ENCODE assay signal across 15 cellular contexts in genomic region chr1:46369542-46370213, GRCh38. TPM values are rescaled to one million over a fixed set of nuclear protein-coding genes. Genes with fewer than 3 reads are reported as not detected.
DNase-seq lines count a peak whose midpoint lies in the region; ATAC-seq, FAIRE-seq and TF ChIP-seq lines count a peak whose summit lies in the region.
"Had no signal": no experiment of that assay in that cellular context is flagged by ENCODE, and none has a peak within 500 bp of the region (broad histone marks: within the 10 kb centered on the region; RNA-seq: fewer than 3 reads in every experiment).

No MANE protein-coding gene starts in this region.

- no peaks in the 10 kb centered on the region for H3K4me1 ChIP-seq in RWPE2 (ENCODE audit: insufficient read depth, poor library complexity, severe bottlenecking)
- H3K4me1 ChIP-seq in CD8-positive, alpha-beta memory T cell (ENCODE audit: insufficient read depth, low read length) = no peaks in the 10 kb centered on the region
- H3K4me1 ChIP-seq: colonic mucosa, SJSA1 had no signal

- no peaks in the 10 kb centered on the region for H3K9me3 Mint-ChIP-seq in CD8-positive, alpha-beta memory T cell

- peaks cover 11% of the 10 kb centered on the region for H3K36me3 ChIP-seq in RWPE2 (ENCODE audit: low read depth)
- no peaks in the 10 kb centered on the region for H3K36me3 ChIP-seq in CD8-positive, alpha-beta memory T cell (ENCODE audit: insufficient read depth, low read length)
- H3K36me3 ChIP-seq: colonic mucosa had no signal

- no peaks in the 10 kb centered on the region for H3K4me1 Mint-ChIP-seq in CD8-positive, alpha-beta memory T cell

- FAIRE-seq in GM19239 (lab: Jason Lieb, UNC) = peak; percentile 80

- H3K9me3 ChIP-seq in RWPE2 (ENCODE audit: severe bottlenecking) = no peaks in the 10 kb centered on the region
- no peaks in the 10 kb centered on the region for H3K9me3 ChIP-seq in CD8-positive, alpha-beta memory T cell (ENCODE audit: low read length)
- H3K9me3 ChIP-seq: colonic mucosa, MG63, SJSA1 had no signal

- no peak overlapping the region for H3K27ac ChIP-seq in RWPE2 (ENCODE audit: poor library complexity, severe bottlenecking)
- no peak overlapping the region for H3K27ac ChIP-seq in CD8-positive, alpha-beta memory T cell (ENCODE audit: low read depth, low read length)
- H3K27ac ChIP-seq: colonic mucosa, SJSA1 had no signal

- H3K27me3 ChIP-seq in RWPE2 (ENCODE audit: insufficient read depth, poor library complexity, severe bottlenecking) = no peaks in the 10 kb centered on the region
- no peaks in the 10 kb centered on the region for H3K27me3 ChIP-seq in CD8-positive, alpha-beta memory T cell (ENCODE audit: insufficient read depth, low read length, poor library complexity, severe bottlenecking)
- H3K27me3 ChIP-seq: colonic mucosa, MG63, SJSA1 had no signal

- peak; percentile 10; the same call in 1 of the 3 replicates for ATAC-seq in RWPE2 (ENCODE audit: low read depth)
- no peak for ATAC-seq in GM18511 (IDR thresholded peaks at IDR 0.05; ENCODE audit: unreplicated experiment)
- no peak for ATAC-seq in HG02642 (IDR thresholded peaks at IDR 0.05; ENCODE audit: poor library complexity, unreplicated experiment)

- DNase-seq in AG10803 (ENCODE audit: low read depth) (peak; percentile 27), GM19239 (ENCODE audit: insufficient read length, low spot score) (no peak), RWPE2 (ENCODE audit: low spot score) (no peak), fibroblast of pulmonary artery (ENCODE audit: low read depth) (peak; percentile 8), T1000 (lab: John Stamatoyannopoulos, UW) (no peak)
- no peak for DNase-seq in CD8-positive, alpha-beta memory T cell
- DNase-seq: activated CD4-positive, alpha-beta T cell treated with anti-CD3 and anti-CD28 coated beads for 48 hours; activated naive CD4-positive, alpha-beta T cell; colonic mucosa; MG63; NCI-H510A; stimulated activated CD8-positive, alpha-beta memory T cell treated with anti-CD3 and anti-CD28 coated beads, Interleukin-4, amount 100 ng/mL, for 48 hours had no signal

- no peak overlapping the region for H3K4me3 Mint-ChIP-seq in CD8-positive, alpha-beta memory T cell

- H3K4me3 ChIP-seq in AG10803 (ENCODE audit: low read length) (no peak overlapping the region), RWPE2 (ENCODE audit: severe bottlenecking) (no peak overlapping the region), fibroblast of pulmonary artery (replicated peaks; ENCODE audit: low read depth, low read length) (no peak overlapping the region)
- no peak overlapping the region for H3K4me3 ChIP-seq in CD8-positive, alpha-beta memory T cell (ENCODE audit: low read length)
- H3K4me3 ChIP-seq: colonic mucosa, MG63, SJSA1 had no signal

- peaks cover 4 to 60% (median 25%) of the 10 kb centered on the region in 3 donors for H3K36me3 Mint-ChIP-seq in CD8-positive, alpha-beta memory T cell

- CTCF ChIA-PET in CD8-positive, alpha-beta memory T cell (lab: Charles Lee) = no interaction called here

- POLR2A ChIA-PET in CD8-positive, alpha-beta memory T cell (lab: Charles Lee) = no interaction called here

- H3K27me3 Mint-ChIP-seq in CD8-positive, alpha-beta memory T cell = no peaks in the 10 kb centered on the region

- TF ChIP-seq CTCF in AG10803 (conservative IDR thresholded peaks at IDR 0.05; ENCODE audit: low read length) (no peak), RWPE2 (IDR thresholded peaks at IDR 0.05; ENCODE audit: poor library complexity, severe bottlenecking) (no peak), fibroblast of pulmonary artery (IDR thresholded peaks at IDR 0.05; ENCODE audit: low read length, missing control alignments) (no peak)

- peak overlapping the region in 4 of 8 donors; percentile 11 to 94 (median 33) for H3K27ac Mint-ChIP-seq in CD8-positive, alpha-beta memory T cell

RNA-seq across cellular contexts. Expression of gene FAAH, which starts 24.4 kb away (rescaled TPM):
- 1 to 10 TPM; 4.5 to 5.1 TPM for total RNA-seq in CD8-positive, alpha-beta memory T cell
- polyA plus RNA-seq in CD8-positive, alpha-beta memory T cell = 1.3 TPM

RNA-seq across cellular contexts. Expression of gene NSUN4, which starts 29.1 kb away (rescaled TPM):
- total RNA-seq in CD8-positive, alpha-beta memory T cell = 10 to 100 TPM; 29.5 to 32.4 TPM
- 14.5 TPM for polyA plus RNA-seq in CD8-positive, alpha-beta memory T cell

Comparison
In these comparisons a context has a peak if more than half of its experiments do, and no peak if none do; other contexts are left out.
1. DNase-seq: peak in AG10803 (single experiment) and fibroblast of pulmonary artery (single experiment); none in GM19239 (single experiment), RWPE2 (single experiment), T1000 (single experiment) and CD8-positive, alpha-beta memory T cell (0 of 5).